ENCODE assay signal across 7 cellular contexts in the genomic region with DNA sequence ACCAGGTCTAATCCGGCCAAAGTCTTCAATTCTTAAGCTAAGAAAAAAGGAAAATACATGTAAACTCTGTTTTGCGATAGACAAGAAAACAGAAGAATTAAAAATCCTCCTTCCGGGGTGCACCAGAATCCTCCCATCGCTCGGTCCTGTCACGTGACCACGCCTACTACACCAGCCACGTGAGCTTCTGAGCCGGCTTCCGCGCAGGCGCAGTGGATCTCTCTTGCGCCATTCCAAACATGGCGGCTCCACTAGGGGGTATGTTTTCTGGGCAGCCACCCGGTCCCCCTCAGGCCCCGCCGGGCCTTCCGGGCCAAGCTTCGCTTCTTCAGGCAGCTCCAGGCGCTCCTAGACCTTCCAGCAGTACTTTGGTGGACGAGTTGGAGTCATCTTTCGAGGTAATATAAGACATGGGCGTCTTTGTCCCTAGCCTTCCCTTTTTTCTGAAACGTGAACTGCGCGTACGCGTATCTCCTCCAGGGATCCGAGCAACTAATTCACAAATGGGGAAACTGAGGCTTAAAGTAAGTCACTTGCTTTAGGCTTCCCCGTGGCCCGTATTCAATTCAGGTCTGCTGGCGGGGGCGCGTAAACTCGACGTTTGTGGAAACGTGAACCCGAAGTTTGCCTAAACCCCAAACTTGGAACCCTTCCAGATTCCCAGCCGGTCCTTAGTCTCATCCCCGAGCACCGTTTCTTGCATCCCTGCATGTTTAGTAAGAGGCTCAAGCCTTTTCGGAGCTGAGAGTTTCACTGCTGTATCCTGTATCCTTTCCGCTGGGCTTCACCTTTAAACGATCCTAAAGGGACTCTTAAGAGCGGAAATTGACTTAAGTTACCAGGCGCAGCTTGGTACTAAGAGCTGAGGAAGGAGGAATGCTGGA.
A peak's percentile ranks its signal among the peaks of the same experiment; 100 is the strongest.
DNase-seq lines count a peak whose midpoint lies in the region; ATAC-seq and TF ChIP-seq lines count a peak whose summit lies in the region.

A gene with protein sequence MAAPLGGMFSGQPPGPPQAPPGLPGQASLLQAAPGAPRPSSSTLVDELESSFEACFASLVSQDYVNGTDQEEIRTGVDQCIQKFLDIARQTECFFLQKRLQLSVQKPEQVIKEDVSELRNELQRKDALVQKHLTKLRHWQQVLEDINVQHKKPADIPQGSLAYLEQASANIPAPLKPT (plus strand): TSS at position 226 of the 884 bp plus-strand sequence. CDS start 14 bp downstream, at position 240.

- peak; percentile 8 for TF ChIP-seq CTCF in astrocyte of the cerebellum (IDR thresholded peaks at IDR 0.05; ENCODE audit: low read depth, low read length, missing control alignments)

- peak; percentile 98 for TF ChIP-seq POLR2A in GM18505 (IDR thresholded peaks at IDR 0.05; ENCODE audit: borderline replicate concordance, extremely low read depth, insufficient read depth, insufficient read length)

- in situ Hi-C loops in astrocyte of the cerebellum (cut with HindIII; ENCODE audit: low sequenced_read_pairs), result no loop called here

- DNase-seq in NCI-H2029 treated with DMSO at 0.1 percent for 48 hours (lab: John Stamatoyannopoulos, UW) (peak; percentile 84), T-helper 9 cell (peak; percentile 93), astrocyte of the cerebellum (ENCODE audit: low read depth) (peak; percentile 93), hippocampal formation (lab: John Stamatoyannopoulos, UW) (peak; percentile 86 to 88), retina (peak; percentile 95)

- ATAC-seq in GM18505 (IDR thresholded peaks at IDR 0.05; ENCODE audit: unreplicated experiment) (peak; percentile 96), HG02970 (IDR thresholded peaks at IDR 0.05; ENCODE audit: low FRiP score, unreplicated experiment) (peak; percentile 96)

- peak within 1 kb of the TSS; percentile 98 for H3K4me3 ChIP-seq in astrocyte of the cerebellum (ENCODE audit: low read depth, low read length)

Comparison
In these comparisons a context has a peak if more than half of its experiments do, and no peak if none do; other contexts are left out.
1. Peak in every context shown above with its lines: DNase-seq, ATAC-seq and H3K4me3 ChIP-seq.